Comparison of ENCODE assay signal across 27 cellular contexts in genomic region chr21:46196733-46197132, GRCh38. TPM values are rescaled to one million over a fixed set of nuclear protein-coding genes. Genes with fewer than 3 reads are reported as not detected.
DNase-seq lines count a peak whose midpoint lies in the region; ATAC-seq and TF ChIP-seq lines count a peak whose summit lies in the region.
"Had no signal": no experiment of that assay in that cellular context is flagged by ENCODE, and none has a peak within 500 bp of the region (broad histone marks: within the 10 kb centered on the region; RNA-seq: fewer than 3 reads in every experiment).

No MANE protein-coding gene starts in this region.

- H3K9me3 Mint-ChIP-seq in activated CD8-positive, alpha-beta memory T cell treated with anti-CD3 and anti-CD28 coated beads, Interleukin-2, amount 10 ng/mL, durations not matched to agents 7 days and 5 days (ENCODE audit: low read depth): no peaks in the 10 kb centered on the region
- no peaks in the 10 kb centered on the region for H3K9me3 Mint-ChIP-seq in neural progenitor cell
- no peaks in the 10 kb centered on the region for H3K9me3 Mint-ChIP-seq in type B pancreatic cell
- no peaks in the 10 kb centered on the region for H3K9me3 Mint-ChIP-seq in activated CD8-positive, alpha-beta T cell treated with anti-CD3 and anti-CD28 coated beads, Interleukin-2, amount 10 ng/mL, durations not matched to agents 7 days and 5 days (ENCODE audit: insufficient read depth)
- H3K9me3 Mint-ChIP-seq: CD8-positive, alpha-beta memory T cell had no signal

- POLR2A ChIA-PET in activated CD8-positive, alpha-beta T cell treated with anti-CD3 and anti-CD28 coated beads, Interleukin-2, amount 10 ng/mL, durations not matched to agents 7 days and 5 days (lab: Charles Lee): no interaction called here

- H3K4me3 Mint-ChIP-seq in activated CD8-positive, alpha-beta memory T cell treated with anti-CD3 and anti-CD28 coated beads, Interleukin-2, amount 10 ng/mL, durations not matched to agents 7 days and 5 days: no peak overlapping the region
- H3K4me3 Mint-ChIP-seq in neural progenitor cell (no peak overlapping the region), type B pancreatic cell (no peak overlapping the region)
- H3K4me3 Mint-ChIP-seq in activated CD8-positive, alpha-beta T cell treated with anti-CD3 and anti-CD28 coated beads, Interleukin-2, amount 10 ng/mL, durations not matched to agents 7 days and 5 days: no peak overlapping the region
- H3K4me3 Mint-ChIP-seq: CD8-positive, alpha-beta memory T cell; naive thymus-derived CD4-positive, alpha-beta T cell had no signal

- no peaks in the 10 kb centered on the region for H3K9me3 ChIP-seq in adrenal gland (replicated peaks in 1 of 3)
- no peaks in the 10 kb centered on the region for H3K9me3 ChIP-seq in neural progenitor cell (ENCODE audit: low read depth)
- H3K9me3 ChIP-seq: pancreas, right lobe of liver had no signal

- H3K9ac ChIP-seq in neural progenitor cell: no peak overlapping the region

- no peak overlapping the region for H3K27ac ChIP-seq in adrenal gland
- H3K27ac ChIP-seq in neural progenitor cell: no peak overlapping the region
- H3K27ac ChIP-seq: pancreas, right lobe of liver, VCaP had no signal

- peaks cover 0 to 56% of the 10 kb centered on the region in 2 donors for H3K36me3 ChIP-seq in adrenal gland (replicated peaks in 1 of 2)
- H3K36me3 ChIP-seq in neural progenitor cell: peaks cover 13% of the 10 kb centered on the region

- H3K4me2 ChIP-seq in neural progenitor cell: no peak overlapping the region

- TF ChIP-seq CTCF in adrenal gland (IDR thresholded peaks at IDR 0.05): no peak
- TF ChIP-seq CTCF in neural progenitor cell (IDR thresholded peaks at IDR 0.05): no peak
- TF ChIP-seq CTCF in type B pancreatic cell (conservative IDR thresholded peaks at IDR 0.05): no peak
- TF ChIP-seq CTCF in lower leg skin (IDR thresholded peaks at IDR 0.05): no peak

- H3K27ac Mint-ChIP-seq in activated CD8-positive, alpha-beta memory T cell treated with anti-CD3 and anti-CD28 coated beads, Interleukin-2, amount 10 ng/mL, durations not matched to agents 7 days and 5 days: no peak overlapping the region
- H3K27ac Mint-ChIP-seq in neural progenitor cell (peak overlapping the region; percentile 73), type B pancreatic cell (no peak overlapping the region)
- H3K27ac Mint-ChIP-seq in activated CD8-positive, alpha-beta T cell treated with anti-CD3 and anti-CD28 coated beads, Interleukin-2, amount 10 ng/mL, durations not matched to agents 7 days and 5 days: no peak overlapping the region
- H3K27ac Mint-ChIP-seq: CD8-positive, alpha-beta memory T cell; naive thymus-derived CD4-positive, alpha-beta T cell had no signal

- ATAC-seq in activated CD8-positive, alpha-beta memory T cell treated with anti-CD3 and anti-CD28 coated beads, Interleukin-2, amount 10 ng/mL, durations not matched to agents 7 days and 5 days: no peak
- no peak for ATAC-seq in activated CD8-positive, alpha-beta T cell treated with anti-CD3 and anti-CD28 coated beads, Interleukin-2, amount 10 ng/mL, durations not matched to agents 7 days and 5 days
- ATAC-seq: HCT116; naive thymus-derived CD4-positive, alpha-beta T cell; pancreas; right lobe of liver had no signal

- H3K4me1 ChIP-seq in adrenal gland (replicated peaks in 1 of 2): no peaks in the 10 kb centered on the region
- H3K4me1 ChIP-seq in neural progenitor cell: no peaks in the 10 kb centered on the region
- H3K4me1 ChIP-seq: pancreas, right lobe of liver had no signal

- H3K79me2 ChIP-seq in neural progenitor cell (ENCODE audit: low read depth): no peaks in the 10 kb centered on the region

- no peaks in the 10 kb centered on the region for H3K27me3 ChIP-seq in adrenal gland
- H3K27me3 ChIP-seq in neural progenitor cell: no peaks in the 10 kb centered on the region
- H3K27me3 ChIP-seq: dorsolateral prefrontal cortex, pancreas, right lobe of liver had no signal

- H3F3A ChIP-seq in neural progenitor cell (ENCODE audit: low read depth): no peaks in the 10 kb centered on the region

- intact Hi-C loops in adrenal gland (cut with DNase I): no loop called here
- intact Hi-C loops in lower leg skin (cut with DNase I; ENCODE audit: low total_unique reads): no loop called here

- H3K4me1 Mint-ChIP-seq in activated CD8-positive, alpha-beta memory T cell treated with anti-CD3 and anti-CD28 coated beads, Interleukin-2, amount 10 ng/mL, durations not matched to agents 7 days and 5 days: no peaks in the 10 kb centered on the region
- H3K4me1 Mint-ChIP-seq in neural progenitor cell: no peaks in the 10 kb centered on the region
- H3K4me1 Mint-ChIP-seq in type B pancreatic cell (ENCODE audit: unreplicated experiment): no peaks in the 10 kb centered on the region
- no peaks in the 10 kb centered on the region for H3K4me1 Mint-ChIP-seq in activated CD8-positive, alpha-beta T cell treated with anti-CD3 and anti-CD28 coated beads, Interleukin-2, amount 10 ng/mL, durations not matched to agents 7 days and 5 days (ENCODE audit: low read depth)
- H3K4me1 Mint-ChIP-seq: naive thymus-derived CD4-positive, alpha-beta T cell had no signal

- no peak for TF ChIP-seq POLR2A in adrenal gland (IDR thresholded peaks at IDR 0.05)
- TF ChIP-seq POLR2A in lower leg skin (IDR thresholded peaks at IDR 0.05): no peak

- H3K36me3 Mint-ChIP-seq in activated CD8-positive, alpha-beta memory T cell treated with anti-CD3 and anti-CD28 coated beads, Interleukin-2, amount 10 ng/mL, durations not matched to agents 7 days and 5 days: peaks cover 30% of the 10 kb centered on the region
- H3K36me3 Mint-ChIP-seq in neural progenitor cell: peaks cover 46% of the 10 kb centered on the region
- H3K36me3 Mint-ChIP-seq in type B pancreatic cell: peaks cover 28% of the 10 kb centered on the region
- H3K36me3 Mint-ChIP-seq in activated CD8-positive, alpha-beta T cell treated with anti-CD3 and anti-CD28 coated beads, Interleukin-2, amount 10 ng/mL, durations not matched to agents 7 days and 5 days (ENCODE audit: low read depth): peaks cover 45% of the 10 kb centered on the region

- H4K20me1 ChIP-seq in neural progenitor cell (ENCODE audit: low read depth): no peaks in the 10 kb centered on the region

- H2AFZ ChIP-seq in neural progenitor cell (replicated peaks): no peak overlapping the region

- H3K27me3 Mint-ChIP-seq in activated CD8-positive, alpha-beta memory T cell treated with anti-CD3 and anti-CD28 coated beads, Interleukin-2, amount 10 ng/mL, durations not matched to agents 7 days and 5 days: no peaks in the 10 kb centered on the region
- H3K27me3 Mint-ChIP-seq in neural progenitor cell (ENCODE audit: insufficient read depth, low read depth) (no peaks in the 10 kb centered on the region), type B pancreatic cell (no peaks in the 10 kb centered on the region)
- H3K27me3 Mint-ChIP-seq in activated CD8-positive, alpha-beta T cell treated with anti-CD3 and anti-CD28 coated beads, Interleukin-2, amount 10 ng/mL, durations not matched to agents 7 days and 5 days (ENCODE audit: low read depth): no peaks in the 10 kb centered on the region
- H3K27me3 Mint-ChIP-seq: CD8-positive, alpha-beta memory T cell; naive thymus-derived CD4-positive, alpha-beta T cell had no signal

- H3K4me3 ChIP-seq in adrenal gland (no peak overlapping the region), neural progenitor cell (no peak overlapping the region), lower leg skin (ENCODE audit: low read depth, poor library complexity, severe bottlenecking) (no peak overlapping the region)
- H3K4me3 ChIP-seq: dorsolateral prefrontal cortex, pancreas, right lobe of liver had no signal

- peak; percentile 37 for DNase-seq in activated CD8-positive, alpha-beta memory T cell treated with anti-CD3 and anti-CD28 coated beads for 24 hours
- DNase-seq in activated CD8-positive, alpha-beta memory T cell treated with anti-CD3 and anti-CD28 coated beads, Interleukin-2, amount 10 ng/mL, durations not matched to agents 7 days and 5 days: no peak
- DNase-seq in adrenal gland (peak in 5 of 7 donors; percentile 9 to 46 (median 9)), neural progenitor cell (ENCODE audit: low spot score) (no peak), type B pancreatic cell (ENCODE audit: extremely low spot score, unreplicated experiment) (peak; percentile 52), lower leg skin (ENCODE audit: low spot score in 2 of 2) (no peak), anterior cingulate cortex (lab: John Stamatoyannopoulos, UW) (no peak)
- DNase-seq in activated CD8-positive, alpha-beta T cell treated with anti-CD3 and anti-CD28 coated beads, Interleukin-2, amount 10 ng/mL, durations not matched to agents 7 days and 5 days: no peak
- DNase-seq: activated CD4-positive, alpha-beta T cell treated with anti-CD3 and anti-CD28 coated beads, Interleukin-2, amount 50 U/mL, for 48 hours; activated naive CD4-positive, alpha-beta T cell treated with anti-CD3 and anti-CD28 coated beads, Interleukin-2, amount 50 U/mL, for 16 hours; AML-193; caudate nucleus; mesendoderm; NCI-H1694; NCI-H526 treated with DMSO at 0.1 percent for 48 hours; pancreas; stimulated activated CD8-positive, alpha-beta memory T cell treated with anti-CD3 and anti-CD28 coated beads, Interleukin-4, amount 100 ng/mL, for 48 hours; T-helper 2 cell; trophoblast cell had no signal

- WGBS in adrenal gland, 4 donors: 85 to 91% (median 87%) methylated on average over 14 to 20 of the region's 20 CpGs
- WGBS in lower leg skin, 2 donors: 90 to 94% methylated on average over 20 of the region's 20 CpGs

- CTCF ChIA-PET in activated CD8-positive, alpha-beta memory T cell treated with anti-CD3 and anti-CD28 coated beads, Interleukin-2, amount 10 ng/mL, durations not matched to agents 7 days and 5 days (lab: Charles Lee): no interaction called here
- CTCF ChIA-PET in activated CD8-positive, alpha-beta T cell treated with anti-CD3 and anti-CD28 coated beads, Interleukin-2, amount 10 ng/mL, durations not matched to agents 7 days and 5 days (lab: Charles Lee): no interaction called here

RNA-seq across cellular contexts. Expression of gene SPATC1L, which starts 12.5 kb away (rescaled TPM):
- 1 to 10 TPM; 4.2 to 4.8 TPM for total RNA-seq in activated CD8-positive, alpha-beta memory T cell treated with anti-CD3 and anti-CD28 coated beads, Interleukin-2, amount 10 ng/mL, durations not matched to agents 7 days and 5 days
- total RNA-seq in adrenal gland (10 to 100 TPM in 7 of 8 donors, 1 to 10 TPM in 1; 8.4 to 58.5 (median 25.3) TPM), neural progenitor cell (ENCODE audit: low replicate concordance) (5.1 and 20.2 TPM in 2 replicates), type B pancreatic cell (ENCODE audit: low replicate concordance) (18.5 and 24.7 TPM in 2 replicates), lower leg skin (1 to 10 TPM; 2.1 to 7.5 (median 4.0) TPM)
- polyA plus RNA-seq in adrenal gland: 10 to 100 TPM; 12.8 to 91.5 (median 51.5) TPM
- total RNA-seq in activated CD8-positive, alpha-beta T cell treated with anti-CD3 and anti-CD28 coated beads, Interleukin-2, amount 10 ng/mL, durations not matched to agents 7 days and 5 days: 10 to 100 TPM; 14.4 to 17.5 TPM

RNA-seq across cellular contexts. Expression of gene LSS, which starts 31.8 kb away (rescaled TPM):
- total RNA-seq in activated CD8-positive, alpha-beta memory T cell treated with anti-CD3 and anti-CD28 coated beads, Interleukin-2, amount 10 ng/mL, durations not matched to agents 7 days and 5 days: 10 to 100 TPM; 44.9 to 49.5 TPM
- total RNA-seq in adrenal gland: 100 to 1,000 TPM in 2 of 8 donors, 10 to 100 TPM in 6; 49.0 to 245 (median 79.8) TPM
- 100 to 1,000 TPM in 1 of 3 donors, 10 to 100 TPM in 2; 46.3 to 132 (median 49.9) TPM for polyA plus RNA-seq in adrenal gland
- total RNA-seq in neural progenitor cell (ENCODE audit: low replicate concordance): 26.7 and 90.5 TPM in 2 replicates
- total RNA-seq in type B pancreatic cell (ENCODE audit: low replicate concordance): 60.7 and 70.2 TPM in 2 replicates
- total RNA-seq in activated CD8-positive, alpha-beta T cell treated with anti-CD3 and anti-CD28 coated beads, Interleukin-2, amount 10 ng/mL, durations not matched to agents 7 days and 5 days: 10 to 100 TPM; 72.1 to 76.1 TPM
- 100 to 1,000 TPM in 1 of 4 donors, 10 to 100 TPM in 3; 60.8 to 165 (median 81.7) TPM for total RNA-seq in lower leg skin

RNA-seq across cellular contexts. Expression of gene FTCD, which starts 41.4 kb away (rescaled TPM):
- total RNA-seq in activated CD8-positive, alpha-beta memory T cell treated with anti-CD3 and anti-CD28 coated beads, Interleukin-2, amount 10 ng/mL, durations not matched to agents 7 days and 5 days: not detected
- total RNA-seq in adrenal gland (1 to 10 TPM in 4 of 8 donors, under 1 TPM in 2, not detected in 2; 0.36 to 2.1 (median 1.8) TPM), neural progenitor cell (ENCODE audit: low replicate concordance) (0.96 TPM in 1 of 2 replicates, not detected in the other), type B pancreatic cell (ENCODE audit: low replicate concordance) (26.9 and 45.0 TPM in 2 replicates), lower leg skin (under 1 TPM in 1 of 4 donors, not detected in 3; 0.29 TPM)
- 10 to 100 TPM in 2 of 3 donors, under 1 TPM in 1; 0.20 to 16.8 (median 11.4) TPM for polyA plus RNA-seq in adrenal gland
- total RNA-seq in activated CD8-positive, alpha-beta T cell treated with anti-CD3 and anti-CD28 coated beads, Interleukin-2, amount 10 ng/mL, durations not matched to agents 7 days and 5 days: under 1 TPM; 0.37 to 0.50 TPM
- total RNA-seq: CD8-positive, alpha-beta memory T cell; LHCN-M2; SK-MEL-5 had no signal
- polyA plus RNA-seq: CD8-positive, alpha-beta memory T cell; naive thymus-derived CD4-positive, alpha-beta T cell had no signal

Comparison
In these comparisons a context has a peak if more than half of its experiments do, and no peak if none do; other contexts are left out.
1. DNase-seq: peak in activated CD8-positive, alpha-beta memory T cell treated with anti-CD3 and anti-CD28 coated beads for 24 hours (single experiment), adrenal gland (5 of 7) and type B pancreatic cell (single experiment); none in activated CD8-positive, alpha-beta memory T cell treated with anti-CD3 and anti-CD28 coated beads, Interleukin-2, amount 10 ng/mL, durations not matched to agents 7 days and 5 days (single experiment), neural progenitor cell (single experiment), activated CD8-positive, alpha-beta T cell treated with anti-CD3 and anti-CD28 coated beads, Interleukin-2, amount 10 ng/mL, durations not matched to agents 7 days and 5 days (single experiment), lower leg skin (0 of 2) and anterior cingulate cortex (0 of 58).